Comparison of ENCODE assay signal across 11 cellular contexts in the genomic region with DNA sequence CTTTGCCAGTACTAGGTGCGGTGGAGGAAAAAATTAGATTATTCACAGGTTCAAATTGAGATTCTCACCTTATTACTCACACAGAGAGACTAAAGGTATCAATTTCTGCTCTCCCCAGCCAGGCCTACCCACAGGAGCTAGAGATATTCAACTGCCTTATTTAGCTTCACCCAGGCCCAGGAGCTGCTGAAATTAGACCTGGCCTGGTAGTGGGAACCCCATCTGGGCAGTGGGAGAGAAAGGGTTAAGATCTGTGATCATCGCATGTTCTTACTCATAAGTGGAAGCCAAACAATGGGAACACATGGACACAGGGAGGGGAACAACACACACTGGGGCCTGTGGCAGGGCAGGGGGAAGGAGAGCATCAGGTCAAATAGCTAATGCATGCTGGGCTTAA. TPM values are rescaled to one million over a fixed set of nuclear protein-coding genes. Genes with fewer than 3 reads are reported as not detected.
DNase-seq lines count a peak whose midpoint lies in the region; ATAC-seq and TF ChIP-seq lines count a peak whose summit lies in the region.
"Had no signal": no experiment of that assay in that cellular context is flagged by ENCODE, and none has a peak within 500 bp of the region (broad histone marks: within the 10 kb centered on the region; RNA-seq: fewer than 3 reads in every experiment).

No MANE protein-coding gene starts in this region.

- H3K4me3 ChIP-seq in breast epithelium (no peak overlapping the region), mesodermal cell (ENCODE audit: extremely low read depth, insufficient read depth, low read length, poor library complexity, severe bottlenecking) (no peak overlapping the region)

- H3K27me3 ChIP-seq in breast epithelium: no peaks in the 10 kb centered on the region

- H3K9me3 ChIP-seq in breast epithelium (no peaks in the 10 kb centered on the region), mesodermal cell (ENCODE audit: control insufficient read depth, low read length) (no peaks in the 10 kb centered on the region)

- intact Hi-C loops in breast epithelium (cut with DNase I; ENCODE audit: low total_unique reads): no loop called here

- peak overlapping the region; percentile 44 to 80 for H3K27ac ChIP-seq in breast epithelium
- peak overlapping the region; percentile 67 for H3K27ac ChIP-seq in mesodermal cell (ENCODE audit: low read depth, low read length, severe bottlenecking)
- H3K27ac ChIP-seq: parathyroid adenoma had no signal

- no peak for TF ChIP-seq POLR2A in breast epithelium (IDR thresholded peaks at IDR 0.05)

- 57 to 78% methylated on average over 1 of the region's 2 CpGs for WGBS in mesodermal cell (ENCODE audit: insufficient coverage in 2 of 2), 2 experiments

- ATAC-seq in GM19463 (IDR thresholded peaks at IDR 0.05; ENCODE audit: unreplicated experiment): no peak
- ATAC-seq: left cardiac atrium had no signal

- DNase-seq in DMS 273 (lab: John Stamatoyannopoulos, UW; ENCODE audit: unreplicated experiment): peak; percentile 11
- DNase-seq in DMS 273 treated with DMSO at 0.1 percent for 48 hours (lab: John Stamatoyannopoulos, UW): no peak
- peak; percentile 75 for DNase-seq in HT1080 (ENCODE audit: low read depth)
- no peak for DNase-seq in breast epithelium (ENCODE audit: low spot score in 2 of 2)
- no peak for DNase-seq in COLO668 (lab: John Stamatoyannopoulos, UW; ENCODE audit: unreplicated experiment)
- no peak for DNase-seq in retina
- DNase-seq: activated B cell treated with CpG ODN at 0.5 μM for 24 hours had no signal

- H3K4me1 ChIP-seq in breast epithelium (peaks cover 0 to 10% of the 10 kb centered on the region in 2 donors), mesodermal cell (ENCODE audit: control insufficient read depth, insufficient read depth, low read length, poor library complexity, severe bottlenecking) (peaks cover 57% of the 10 kb centered on the region)
- H3K4me1 ChIP-seq: parathyroid adenoma had no signal

- H3K36me3 ChIP-seq in breast epithelium (no peaks in the 10 kb centered on the region), mesodermal cell (ENCODE audit: control insufficient read depth, insufficient read depth, low read length) (no peaks in the 10 kb centered on the region)

- TF ChIP-seq CTCF in breast epithelium (IDR thresholded peaks at IDR 0.05): no peak

RNA-seq across cellular contexts. Expression of gene MICAL2, which starts 20.9 kb away (rescaled TPM):
- 254 and 314 TPM in 2 replicates for total RNA-seq in HT1080 (2014; rRNA removed; shearing (Covaris generic))
- polyA plus RNA-seq in HT1080 (2015; cell fraction: cytosol; rRNA removed): 177 and 224 TPM in 2 replicates
- polyA plus RNA-seq in HT1080 (2015; cell fraction: nucleus; rRNA removed): 244 and 254 TPM in 2 replicates
- 10 to 100 TPM; 30.9 to 52.4 (median 38.6) TPM for total RNA-seq in breast epithelium
- polyA plus RNA-seq in mesodermal cell (2013, experiment 1 of 2): 99.2 TPM
- 85.1 TPM for polyA plus RNA-seq in mesodermal cell (2013, experiment 2 of 2)

Comparison
In these comparisons a context has a peak if more than half of its experiments do, and no peak if none do; other contexts are left out.
1. DNase-seq: peak in DMS 273 (single experiment) and HT1080 (single experiment); none in DMS 273 treated with DMSO at 0.1 percent for 48 hours (single experiment), breast epithelium (0 of 2), COLO668 (single experiment) and retina (single experiment).